ENCODE assay signal across 16 cellular contexts in genomic region chr1:201631037-201631436, GRCh38.
DNase-seq lines count a peak whose midpoint lies in the region; ATAC-seq, FAIRE-seq and TF ChIP-seq lines count a peak whose summit lies in the region.
"Had no signal": no experiment of that assay in that cellular context is flagged by ENCODE, and none has a peak within 500 bp of the region (broad histone marks: within the 10 kb centered on the region; RNA-seq: fewer than 3 reads in every experiment).

No MANE protein-coding gene starts in this region.

- DNase-seq in HFFc6 (no peak), K562 (ENCODE audit: extremely low read depth in 1 of 4, low spot score in 3 of 4) (no peak), inferior parietal cortex (ENCODE audit: extremely low spot score) (peak; percentile 43), superior temporal gyrus (ENCODE audit: extremely low spot score) (peak; percentile 48), NCI-H748 treated with DMSO at 0.1 percent for 48 hours (lab: John Stamatoyannopoulos, UW) (no peak), spleen (no peak)
- DNase-seq in T-helper 2 cell treated with Interferon-gamma antibody and Interleukin-4, amounts not matched to agents 5 μg/mL and 100 μg/mL, for 36 hours (ENCODE audit: low spot score): no peak
- DNase-seq: C1 segment of cervical spinal cord, H9, NCI-H1048, NCI-H187, NCI-H2171, NCI-H510A, Peyer's patch, Right ventricle myocardium superior, SK-N-SH had no signal

- peaks cover 50% of the 10 kb centered on the region for H3K36me3 Mint-ChIP-seq in HFFc6 (ENCODE audit: low read depth)
- H3K36me3 Mint-ChIP-seq in T-helper 2 cell treated with Interferon-gamma antibody and Interleukin-4, amounts not matched to agents 5 μg/mL and 100 μg/mL, for 36 hours (ENCODE audit: low read depth): no peaks in the 10 kb centered on the region

- no peak overlapping the region for H3K9ac ChIP-seq in K562 (ENCODE audit: insufficient read depth in 1 of 2, low read depth in 2 of 2, low read length in 2 of 2)
- H3K9ac ChIP-seq: SK-N-SH had no signal

- peaks cover 9 to 43% of the 10 kb centered on the region in 2 experiments; a peak in 3 of 5 replicates for H3K4me1 ChIP-seq in K562 (replicated peaks in 1 of 2; ENCODE audit: control insufficient read depth in 2 of 2, insufficient read depth in 2 of 2, low read length in 2 of 2)
- H3K4me1 ChIP-seq in spleen: peaks cover 0 to 8% (median 0%) of the 10 kb centered on the region in 6 donors

- intact Hi-C loops in K562 (cut with micrococcal nuclease): no loop called here
- intact Hi-C loops in spleen (cut with DNase I; ENCODE audit: low total_unique reads): no loop called here

- H3K4me1 Mint-ChIP-seq in HFFc6 (ENCODE audit: low read depth): peaks cover 86% of the 10 kb centered on the region
- H3K4me1 Mint-ChIP-seq in T-helper 2 cell treated with Interferon-gamma antibody and Interleukin-4, amounts not matched to agents 5 μg/mL and 100 μg/mL, for 36 hours (ENCODE audit: low read depth): no peaks in the 10 kb centered on the region

- TF ChIP-seq POLR2A in K562 (conservative IDR thresholded peaks at IDR 0.05) (no peak), spleen (IDR thresholded peaks at IDR 0.05) (no peak)

- H3K27ac ChIP-seq in K562 (ENCODE audit: extremely low read depth, low read depth, low read length) (no peak overlapping the region), spleen (no peak overlapping the region)
- H3K27ac ChIP-seq: Peyer's patch had no signal

- BruUV-seq in K562 (replicated peaks; lab: Mats Ljungman, UMichigan): no TSS peak

- ATAC-seq in K562: peak; percentile 14; the same call in 1 of the 3 replicates

- H2AFZ ChIP-seq in K562 (ENCODE audit: low read depth, low read length): no peak overlapping the region

- no peak for TF ChIP-seq CTCF in HFFc6 (IDR thresholded peaks at IDR 0.05)
- no peak for TF ChIP-seq CTCF in K562 (IDR thresholded peaks at IDR 0.05 in 2 of 3, conservative IDR thresholded peaks at IDR 0.05 in 1 of 3; ENCODE audit: insufficient read depth in 2 of 3, low read depth in 1 of 3, low read length in 3 of 3)
- TF ChIP-seq CTCF in spleen (IDR thresholded peaks at IDR 0.05 in 8 of 11, conservative IDR thresholded peaks at IDR 0.05 in 3 of 11): no peak

- POLR2A ChIA-PET in K562 (lab: Yijun Ruan, JAX): interaction anchor here (0.7 to 1.5 kb wide), 8 partner anchors 10 to 44 kb away, joined by 3 to 4 read pairs (median 3); no protein-coding TSS in a partner anchor

- H3K9me3 ChIP-seq in K562 (replicated peaks; ENCODE audit: control insufficient read depth, insufficient read depth, low read depth, low read length) (no peaks in the 10 kb centered on the region), spleen (no peaks in the 10 kb centered on the region)
- H3K9me3 ChIP-seq: Peyer's patch, SK-N-SH had no signal

- peak overlapping the region; percentile 18; the same call in 1 of the 2 replicates for H3K4me3 Mint-ChIP-seq in HFFc6
- no peak overlapping the region for H3K4me3 Mint-ChIP-seq in T-helper 2 cell treated with Interferon-gamma antibody and Interleukin-4, amounts not matched to agents 5 μg/mL and 100 μg/mL, for 36 hours
- H3K4me3 Mint-ChIP-seq: H9 had no signal

- H3K4me2 ChIP-seq in K562 (ENCODE audit: insufficient read depth, low read length): no peak overlapping the region
- H3K4me2 ChIP-seq: SK-N-SH had no signal

- H3K27ac Mint-ChIP-seq in HFFc6: peak overlapping the region; percentile 80
- H3K27ac Mint-ChIP-seq in T-helper 2 cell treated with Interferon-gamma antibody and Interleukin-4, amounts not matched to agents 5 μg/mL and 100 μg/mL, for 36 hours: no peak overlapping the region
- H3K27ac Mint-ChIP-seq: H9 had no signal

- in situ Hi-C loops in K562 (cut with MboI): no loop called here

- TF ChIP-seq EP300 in K562 (IDR thresholded peaks at IDR 0.05; ENCODE audit: low read length): no peak

- no peaks in the 10 kb centered on the region for H3K9me3 Mint-ChIP-seq in HFFc6
- no peaks in the 10 kb centered on the region for H3K9me3 Mint-ChIP-seq in T-helper 2 cell treated with Interferon-gamma antibody and Interleukin-4, amounts not matched to agents 5 μg/mL and 100 μg/mL, for 36 hours
- H3K9me3 Mint-ChIP-seq: H9 had no signal

- H3K79me2 ChIP-seq in K562 (ENCODE audit: control insufficient read depth, insufficient read depth, low read length): no peaks in the 10 kb centered on the region

- WGBS in K562 (ENCODE audit: insufficient coverage, low coverage, missing lambda C conversion rate): 15% methylated on average over 7 of the region's 7 CpGs
- WGBS in spleen, 5 donors: 91 to 98% (median 94%) methylated on average over 7 of the region's 7 CpGs

- H3K36me3 ChIP-seq in K562 (ENCODE audit: control insufficient read depth, insufficient read depth, low read length) (no peaks in the 10 kb centered on the region), spleen (peaks cover 0 to 14% (median 0%) of the 10 kb centered on the region in 6 donors)
- H3K36me3 ChIP-seq: Peyer's patch had no signal

- CTCF ChIA-PET in K562 (lab: Yijun Ruan, JAX; ENCODE audit: low intra/inter-chr PET ratio): no interaction called here

- no peaks in the 10 kb centered on the region for H4K20me1 ChIP-seq in K562 (replicated peaks; ENCODE audit: control insufficient read depth, insufficient read depth, low read length)

- no peak for TF ChIP-seq RAD21 in K562 (CRISPR knock-in tag; conservative IDR thresholded peaks at IDR 0.05 in 1 of 2, IDR thresholded peaks at IDR 0.05 in 1 of 2)

- H3K27me3 Mint-ChIP-seq in HFFc6 (ENCODE audit: insufficient read depth): no peaks in the 10 kb centered on the region; the same call in 1 of the 2 replicates
- H3K27me3 Mint-ChIP-seq in T-helper 2 cell treated with Interferon-gamma antibody and Interleukin-4, amounts not matched to agents 5 μg/mL and 100 μg/mL, for 36 hours (ENCODE audit: low read depth): peaks cover 2% of the 10 kb centered on the region

- H3K4me3 ChIP-seq in K562 (no peak overlapping the region), spleen (no peak overlapping the region)
- H3K4me3 ChIP-seq: Peyer's patch had no signal

- H3K27me3 ChIP-seq in K562 (ENCODE audit: control insufficient read depth in 2 of 2, insufficient read depth in 2 of 2, low read length in 2 of 2) (no peaks in the 10 kb centered on the region), spleen (replicated peaks in 1 of 7) (no peaks in the 10 kb centered on the region)
- H3K27me3 ChIP-seq: Peyer's patch had no signal

- no peak for FAIRE-seq in K562 (lab: Jason Lieb, UNC)

- H3K9me1 ChIP-seq in K562 (ENCODE audit: control insufficient read depth, insufficient read depth, low read length): no peaks in the 10 kb centered on the region

TF ChIP-seq in K562, 482 proteins besides CTCF, POLR2A, EP300 and RAD21 (continues in another document):
- TF ChIP-seq MTA2 (IDR thresholded peaks at IDR 0.05; ENCODE audit: low read depth) (no peak), PTBP1 (IDR thresholded peaks at IDR 0.05; ENCODE audit: low read depth, low read length) (no peak), CTBP1 (IDR thresholded peaks at IDR 0.05; ENCODE audit: borderline replicate concordance) (0 out of 2 replicates have a peak, but pooled peaks have one; percentile 11), COPS2 (conservative IDR thresholded peaks at IDR 0.05) (no peak), BCOR (IDR thresholded peaks at IDR 0.05) (no peak), RFX1 (IDR thresholded peaks at IDR 0.05) (peak; percentile 80), CBX2 (IDR thresholded peaks at IDR 0.05; ENCODE audit: insufficient read depth, low read length, poor library complexity, severe bottlenecking) (no peak), SIN3B (IDR thresholded peaks at IDR 0.05; ENCODE audit: low read depth) (no peak), CLOCK (CRISPR knock-in tag; IDR thresholded peaks at IDR 0.05; ENCODE audit: borderline replicate concordance) (no peak), ZNF24 (IDR thresholded peaks at IDR 0.05) (0 out of 2 replicates have a peak, but pooled peaks have one; percentile 18), ZNF436 (CRISPR knock-in tag; IDR thresholded peaks at IDR 0.05) (no peak), PRMT5 (CRISPR knock-in tag; IDR thresholded peaks at IDR 0.05) (no peak), CHD2 (IDR thresholded peaks at IDR 0.05; ENCODE audit: low read depth, low read length) (no peak)

Comparison
In these comparisons a context has a peak if more than half of its experiments do, and no peak if none do; other contexts are left out.
1. DNase-seq: peak in inferior parietal cortex (single experiment) and superior temporal gyrus (single experiment); none in HFFc6 (single experiment), K562 (0 of 4), T-helper 2 cell treated with Interferon-gamma antibody and Interleukin-4, amounts not matched to agents 5 μg/mL and 100 μg/mL, for 36 hours (single experiment), NCI-H748 treated with DMSO at 0.1 percent for 48 hours (single experiment) and spleen (single experiment).